1 cellular context compared by ENCODE assay signal in the genomic region with DNA sequence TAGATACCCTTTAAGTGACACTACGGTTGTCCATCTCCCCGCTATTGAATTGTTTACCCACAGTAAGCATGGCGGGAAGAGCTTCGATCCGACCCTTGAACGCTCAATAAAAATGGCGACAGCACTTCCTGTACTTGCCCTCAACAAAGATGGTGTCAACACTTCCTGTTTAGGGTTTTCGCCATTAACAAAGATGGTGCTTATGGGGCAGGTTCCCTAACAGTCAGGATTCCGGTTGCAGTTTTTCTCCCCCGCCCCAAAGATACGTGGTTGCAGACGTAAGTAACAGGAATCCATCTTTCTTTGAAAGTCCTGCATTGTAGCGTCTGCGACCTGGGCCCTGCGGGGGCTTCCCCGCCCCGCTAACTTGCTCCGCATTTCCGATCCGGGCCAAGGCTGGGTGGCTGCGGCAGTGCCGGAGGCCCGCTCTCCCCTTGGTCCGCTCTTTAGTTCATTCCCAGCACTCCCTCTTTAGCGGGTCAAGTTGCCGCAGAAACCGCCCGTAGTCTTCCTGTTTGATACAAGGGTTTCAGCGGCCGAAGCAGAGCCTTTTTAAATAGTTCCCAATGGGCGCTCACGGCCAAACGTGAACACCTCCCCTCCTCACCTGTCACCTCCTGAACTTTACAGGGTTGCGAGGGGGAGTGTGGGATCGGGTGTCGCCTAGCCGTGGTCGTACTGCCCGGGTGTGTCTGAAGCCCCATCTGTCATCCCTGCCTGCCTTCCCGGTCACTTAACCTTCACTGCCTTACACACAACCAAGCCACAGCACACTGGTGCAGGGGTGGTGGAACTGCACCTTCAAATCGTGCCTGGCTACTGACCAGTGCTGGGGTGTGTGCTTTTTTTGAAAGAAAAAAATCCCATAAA.
TF ChIP-seq lines count a peak whose summit lies in the region.

TSS of gene CRADD (plus strand) at position 181 of the 870 bp plus-strand sequence.

TF ChIP-seq in HepG2, 621 proteins besides CTCF, POLR2A, EP300 and RAD21 (continued from another document and continues in another):
- TF ChIP-seq KIAA2018 (CRISPR knock-in tag; IDR thresholded peaks at IDR 0.05; ENCODE audit: borderline replicate concordance) (0 out of 2 replicates have a peak, but pooled peaks have one; percentile 90), FOXO1 (CRISPR knock-in tag; IDR thresholded peaks at IDR 0.05) (peak; percentile 66; the same call in 1 of the 2 replicates), SNAI1 (CRISPR knock-in tag; IDR thresholded peaks at IDR 0.05; ENCODE audit: borderline replicate concordance) (0 out of 2 replicates have a peak, but pooled peaks have one; percentile 8), JARID2 (CRISPR knock-in tag; IDR thresholded peaks at IDR 0.05; ENCODE audit: insufficient replicate concordance) (peak; percentile 35), THAP9 (CRISPR knock-in tag; IDR thresholded peaks at IDR 0.05; ENCODE audit: borderline replicate concordance) (peak; percentile 92; the same call in 1 of the 2 replicates), ZNF34 (CRISPR knock-in tag; IDR thresholded peaks at IDR 0.05; ENCODE audit: borderline replicate concordance) (0 out of 2 replicates have a peak, but pooled peaks have one; percentile 35), ZBTB7B (CRISPR knock-in tag; IDR thresholded peaks at IDR 0.05) (peak; percentile 57; the same call in 1 of the 2 replicates), KMT2A (CRISPR knock-in tag; IDR thresholded peaks at IDR 0.05) (peak; percentile 77; the same call in 1 of the 2 replicates), AGO2 (optimal IDR thresholded peaks at IDR 0.05; ENCODE audit: low read depth, low read length) (peak; percentile 50), RXRA (CRISPR knock-in tag; IDR thresholded peaks at IDR 0.05) (peak; percentile 51; the same call in 1 of the 2 replicates), CBX1 (IDR thresholded peaks at IDR 0.05; ENCODE audit: low read depth) (peak; percentile 21), RELA (CRISPR knock-in tag; IDR thresholded peaks at IDR 0.05) (no peak), KLF16 (CRISPR knock-in tag; IDR thresholded peaks at IDR 0.05) (no peak), PAX8 (CRISPR knock-in tag; IDR thresholded peaks at IDR 0.05; ENCODE audit: borderline replicate concordance) (peak; percentile 64; the same call in 1 of the 2 replicates), ZNF800 (CRISPR knock-in tag; IDR thresholded peaks at IDR 0.05) (no peak), TBX3 (IDR thresholded peaks at IDR 0.05; ENCODE audit: borderline replicate concordance) (0 out of 2 replicates have a peak, but pooled peaks have one; percentile 8), GATAD2A (CRISPR knock-in tag; IDR thresholded peaks at IDR 0.05) (peak; percentile 71), SMARCC2 (IDR thresholded peaks at IDR 0.05) (0 out of 2 replicates have a peak, but pooled peaks have one; percentile 24), GPN1 (CRISPR knock-in tag; IDR thresholded peaks at IDR 0.05; ENCODE audit: borderline replicate concordance) (no peak), SIN3B (IDR thresholded peaks at IDR 0.05; ENCODE audit: low read length) (peak; percentile 69), BORCS8-MEF2B (CRISPR knock-in tag; IDR thresholded peaks at IDR 0.05) (peak; percentile 47; the same call in 1 of the 2 replicates), ZNF510 (CRISPR knock-in tag; IDR thresholded peaks at IDR 0.05; ENCODE audit: low read depth) (no peak), ZNF230 (CRISPR knock-in tag; IDR thresholded peaks at IDR 0.05) (peak; percentile 75; the same call in 1 of the 2 replicates), BCL6 (CRISPR knock-in tag; IDR thresholded peaks at IDR 0.05) (peak; percentile 83), REST (IDR thresholded peaks at IDR 0.05; ENCODE audit: borderline replicate concordance in 1 of 2, low read depth in 1 of 2, low read length in 2 of 2) (peak in 1 of 2 experiments; percentile 39; a peak in 1 of 4 replicates), ZSCAN21 (CRISPR knock-in tag; IDR thresholded peaks at IDR 0.05; ENCODE audit: borderline replicate concordance) (peak; percentile 19; the same call in 1 of the 2 replicates), NR2F6 (IDR thresholded peaks at IDR 0.05) (no peak), NR2F6 (CRISPR knock-in tag; IDR thresholded peaks at IDR 0.05) (peak; percentile 26; the same call in 1 of the 2 replicates), SALL2 (CRISPR knock-in tag; IDR thresholded peaks at IDR 0.05) (0 out of 2 replicates have a peak, but pooled peaks have one; percentile 28), ZNF878 (CRISPR knock-in tag; IDR thresholded peaks at IDR 0.05) (peak; percentile 60; the same call in 1 of the 2 replicates), IKZF5 (CRISPR knock-in tag; IDR thresholded peaks at IDR 0.05) (peak; percentile 89; the same call in 1 of the 2 replicates), HOXA5 (CRISPR knock-in tag; IDR thresholded peaks at IDR 0.05) (peak; percentile 70; the same call in 1 of the 2 replicates), ZNF747 (CRISPR knock-in tag; IDR thresholded peaks at IDR 0.05; ENCODE audit: borderline replicate concordance) (peak; percentile 67; the same call in 1 of the 2 replicates)
- TF ChIP-seq, protein P1, sequence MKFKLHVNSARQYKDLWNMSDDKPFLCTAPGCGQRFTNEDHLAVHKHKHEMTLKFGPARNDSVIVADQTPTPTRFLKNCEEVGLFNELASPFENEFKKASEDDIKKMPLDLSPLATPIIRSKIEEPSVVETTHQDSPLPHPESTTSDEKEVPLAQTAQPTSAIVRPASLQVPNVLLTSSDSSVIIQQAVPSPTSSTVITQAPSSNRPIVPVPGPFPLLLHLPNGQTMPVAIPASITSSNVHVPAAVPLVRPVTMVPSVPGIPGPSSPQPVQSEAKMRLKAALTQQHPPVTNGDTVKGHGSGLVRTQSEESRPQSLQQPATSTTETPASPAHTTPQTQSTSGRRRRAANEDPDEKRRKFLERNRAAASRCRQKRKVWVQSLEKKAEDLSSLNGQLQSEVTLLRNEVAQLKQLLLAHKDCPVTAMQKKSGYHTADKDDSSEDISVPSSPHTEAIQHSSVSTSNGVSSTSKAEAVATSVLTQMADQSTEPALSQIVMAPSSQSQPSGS (CRISPR knock-in tag; IDR thresholded peaks at IDR 0.05) = peak; percentile 64; the same call in 1 of the 2 replicates
